15 cellular contexts compared by ENCODE assay signal in genomic region chr1:48229309-48229708, GRCh38. TPM values are rescaled to one million over a fixed set of nuclear protein-coding genes. Genes with fewer than 3 reads are reported as not detected.
DNase-seq lines count a peak whose midpoint lies in the region; ATAC-seq lines count a peak whose summit lies in the region.
"Had no signal": no experiment of that assay in that cellular context is flagged by ENCODE, and none has a peak within 500 bp of the region (broad histone marks: within the 10 kb centered on the region; RNA-seq: fewer than 3 reads in every experiment).

No MANE protein-coding gene starts in this region.

- H3K27me3 Mint-ChIP-seq in memory B cell = peaks cover 6% of the 10 kb centered on the region
- peaks cover 0 to 8% of the 10 kb centered on the region in 2 donors for H3K27me3 Mint-ChIP-seq in stimulated activated naive B cell treated with anti-CD40 and anti-IgM and Interleukin-4, amounts not matched to agents 10 μg/mL and 1 μg/mL and 100 μg/mL, for 72 hours
- H3K27me3 Mint-ChIP-seq in activated naive CD4-positive, alpha-beta T cell treated with anti-CD3 and anti-CD28 coated beads for 36 hours (ENCODE audit: low read depth) = no peaks in the 10 kb centered on the region
- H3K27me3 Mint-ChIP-seq: B cell had no signal

- H3K4me3 Mint-ChIP-seq in memory B cell = no peak overlapping the region
- H3K4me3 Mint-ChIP-seq in stimulated activated naive B cell treated with anti-CD40 and anti-IgM and Interleukin-4, amounts not matched to agents 10 μg/mL and 1 μg/mL and 100 μg/mL, for 72 hours = no peak overlapping the region
- no peak overlapping the region for H3K4me3 Mint-ChIP-seq in activated naive CD4-positive, alpha-beta T cell treated with anti-CD3 and anti-CD28 coated beads for 36 hours
- H3K4me3 Mint-ChIP-seq: B cell; CD8-positive, alpha-beta T cell had no signal

- ATAC-seq in memory B cell (ENCODE audit: low read depth) (peak; percentile 29), GM21528 (IDR thresholded peaks at IDR 0.05; ENCODE audit: low FRiP score, unreplicated experiment) (no peak), GM21619 (IDR thresholded peaks at IDR 0.05; ENCODE audit: unreplicated experiment) (no peak)
- peak; percentile 70 to 74 for ATAC-seq in stimulated activated naive B cell treated with anti-CD40 and anti-IgM and Interleukin-4, amounts not matched to agents 10 μg/mL and 1 μg/mL and 100 μg/mL, for 72 hours (replicated peaks)
- ATAC-seq: CD8-positive, alpha-beta T cell; HepG2 had no signal

- H3K4me1 Mint-ChIP-seq in memory B cell = peaks cover 5% of the 10 kb centered on the region
- peaks cover 0 to 9% of the 10 kb centered on the region in 2 donors for H3K4me1 Mint-ChIP-seq in stimulated activated naive B cell treated with anti-CD40 and anti-IgM and Interleukin-4, amounts not matched to agents 10 μg/mL and 1 μg/mL and 100 μg/mL, for 72 hours
- H3K4me1 Mint-ChIP-seq in activated naive CD4-positive, alpha-beta T cell treated with anti-CD3 and anti-CD28 coated beads for 36 hours (ENCODE audit: low read depth) = peaks cover 3% of the 10 kb centered on the region

- no peaks in the 10 kb centered on the region for H3K36me3 Mint-ChIP-seq in memory B cell
- no peaks in the 10 kb centered on the region for H3K36me3 Mint-ChIP-seq in stimulated activated naive B cell treated with anti-CD40 and anti-IgM and Interleukin-4, amounts not matched to agents 10 μg/mL and 1 μg/mL and 100 μg/mL, for 72 hours
- H3K36me3 Mint-ChIP-seq in activated naive CD4-positive, alpha-beta T cell treated with anti-CD3 and anti-CD28 coated beads for 36 hours (ENCODE audit: low read depth) = no peaks in the 10 kb centered on the region
- H3K36me3 Mint-ChIP-seq: CD8-positive, alpha-beta T cell had no signal

- CTCF ChIA-PET in activated naive CD4-positive, alpha-beta T cell treated with anti-CD3 and anti-CD28 coated beads for 36 hours (lab: Charles Lee) = no interaction called here

- DNase-seq in Kasumi-1 (lab: John Stamatoyannopoulos, UW) (peak; percentile 13 to 16), SKM-1 treated with dmso at 0.1 percent for 144 hours (lab: John Stamatoyannopoulos, UW; ENCODE audit: unreplicated experiment) (peak; percentile 17), memory B cell (ENCODE audit: low spot score in 2 of 2) (no peak)
- no peak for DNase-seq in stimulated activated naive B cell treated with anti-CD40 and anti-IgM and Interleukin-4, amounts not matched to agents 10 μg/mL and 1 μg/mL and 100 μg/mL, for 72 hours
- no peak for DNase-seq in activated naive CD4-positive, alpha-beta T cell treated with anti-CD3 and anti-CD28 coated beads for 36 hours
- DNase-seq: C1 segment of cervical spinal cord; CD8-positive, alpha-beta T cell; COR-L47; DMS153; EL had no signal

- no peak overlapping the region for H3K27ac Mint-ChIP-seq in memory B cell
- no peak overlapping the region for H3K27ac Mint-ChIP-seq in stimulated activated naive B cell treated with anti-CD40 and anti-IgM and Interleukin-4, amounts not matched to agents 10 μg/mL and 1 μg/mL and 100 μg/mL, for 72 hours
- H3K27ac Mint-ChIP-seq in activated naive CD4-positive, alpha-beta T cell treated with anti-CD3 and anti-CD28 coated beads for 36 hours = no peak overlapping the region
- H3K27ac Mint-ChIP-seq: B cell; CD8-positive, alpha-beta T cell had no signal

- intact Hi-C loops in activated naive CD4-positive, alpha-beta T cell treated with anti-CD3 and anti-CD28 coated beads for 36 hours (cut with micrococcal nuclease) = no loop called here

- no peaks in the 10 kb centered on the region for H3K9me3 Mint-ChIP-seq in memory B cell
- no peaks in the 10 kb centered on the region for H3K9me3 Mint-ChIP-seq in stimulated activated naive B cell treated with anti-CD40 and anti-IgM and Interleukin-4, amounts not matched to agents 10 μg/mL and 1 μg/mL and 100 μg/mL, for 72 hours
- no peaks in the 10 kb centered on the region for H3K9me3 Mint-ChIP-seq in activated naive CD4-positive, alpha-beta T cell treated with anti-CD3 and anti-CD28 coated beads for 36 hours
- H3K9me3 Mint-ChIP-seq: CD8-positive, alpha-beta T cell had no signal

RNA-seq across cellular contexts. Expression of gene SLC5A9, which starts 6.8 kb away (rescaled TPM):
- not detected for total RNA-seq in activated naive CD4-positive, alpha-beta T cell treated with anti-CD3 and anti-CD28 coated beads for 36 hours
- total RNA-seq: B cell; CD8-positive, alpha-beta T cell; H1 had no signal

Comparison
In these comparisons a context has a peak if more than half of its experiments do, and no peak if none do; other contexts are left out.
1. DNase-seq: peak in Kasumi-1 (2 of 2) and SKM-1 treated with dmso at 0.1 percent for 144 hours (single experiment); none in memory B cell (0 of 2), stimulated activated naive B cell treated with anti-CD40 and anti-IgM and Interleukin-4, amounts not matched to agents 10 μg/mL and 1 μg/mL and 100 μg/mL, for 72 hours (single experiment) and activated naive CD4-positive, alpha-beta T cell treated with anti-CD3 and anti-CD28 coated beads for 36 hours (single experiment).
2. ATAC-seq: peak in memory B cell (single experiment) and stimulated activated naive B cell treated with anti-CD40 and anti-IgM and Interleukin-4, amounts not matched to agents 10 μg/mL and 1 μg/mL and 100 μg/mL, for 72 hours (2 of 2); none in GM21528 (single experiment) and GM21619 (single experiment).